In the genomic region with DNA sequence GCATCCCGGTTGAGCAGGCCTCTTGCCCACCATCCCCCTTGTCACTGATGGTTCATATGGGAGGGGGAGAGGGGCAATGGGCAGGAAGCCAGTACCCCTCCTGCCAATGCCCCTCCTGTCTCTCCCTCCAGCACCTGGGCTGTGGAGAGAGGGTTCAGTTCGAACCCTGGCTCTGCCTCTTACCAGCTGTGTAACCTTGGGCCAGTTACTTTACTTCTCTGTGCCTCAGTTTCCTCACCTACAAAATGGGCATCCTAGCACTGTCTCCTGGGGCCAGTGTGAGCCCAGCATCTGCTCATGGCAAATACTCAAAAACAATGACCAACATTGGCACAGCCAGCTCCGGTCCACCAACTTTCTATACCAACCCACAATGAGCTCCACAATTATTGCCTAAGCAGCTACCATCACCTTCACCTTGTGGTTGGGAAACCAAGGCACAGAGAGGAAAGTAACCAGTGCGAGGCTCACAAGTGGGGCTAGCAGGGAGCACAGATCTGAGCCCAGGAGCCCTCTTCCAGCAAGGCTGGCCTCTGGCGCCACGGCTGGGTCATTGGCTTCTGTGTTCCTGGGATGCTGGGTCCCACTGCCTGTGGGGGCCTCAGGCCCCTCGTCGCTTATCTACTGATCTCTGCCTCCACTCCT, we compare ENCODE assay signal across 8 cellular contexts. TPM values are rescaled to one million over a fixed set of nuclear protein-coding genes. Genes with fewer than 3 reads are reported as not detected.
DNase-seq lines count a peak whose midpoint lies in the region; ATAC-seq, FAIRE-seq and TF ChIP-seq lines count a peak whose summit lies in the region.
"Not testable (repeated sequence)": the region's sequence is repeated elsewhere in the genome, so short reads cannot be mapped to it uniquely, and the experiment has no call there.
"Had no signal": no experiment of that assay in that cellular context is flagged by ENCODE, and none has a peak within 500 bp of the region (broad histone marks: within the 10 kb centered on the region; RNA-seq: fewer than 3 reads in every experiment).

No MANE protein-coding gene starts in this region.

- 66 to 73% (median 68%) methylated on average over 8 of the region's 8 CpGs for WGBS in psoas muscle, 3 donors
- WGBS in stomach, 5 donors: 67 to 80% (median 75%) methylated on average over 8 of the region's 8 CpGs

- intact Hi-C loops in kidney (cut with DNase I); stomach (cut with DNase I; ENCODE audit: low total_unique reads): not testable (repeated sequence)
- intact Hi-C loops in psoas muscle (cut with DNase I): loop anchor here in 1 of 2 donors (5.0 kb wide), 1 partner anchor 39 kb away; the partner anchor contains the start of gene KCNJ12

- peak; percentile 18 for DNase-seq in D341Med (ENCODE audit: low spot score)
- DNase-seq in activated T-cell treated with anti-CD3 and anti-CD28 coated beads, Interleukin-2, amount 50 U/mL, for 1 hour: peak; percentile 3
- peak; percentile 45 for DNase-seq in coronary artery (ENCODE audit: low spot score)
- DNase-seq in kidney: peak; percentile 52
- not testable (repeated sequence) for DNase-seq in neural progenitor cell (ENCODE audit: low spot score)
- DNase-seq in psoas muscle: peak in 1 of 2 donors; percentile 43
- peak; percentile 20 for DNase-seq in stomach

- not testable (repeated sequence) for H3K36me3 Mint-ChIP-seq in neural progenitor cell

- TF ChIP-seq POLR2A in stomach (IDR thresholded peaks at IDR 0.05): not testable (repeated sequence)

- H3F3A ChIP-seq in neural progenitor cell (ENCODE audit: low read depth): not testable (repeated sequence)

- not testable (repeated sequence) for H3K79me2 ChIP-seq in neural progenitor cell (ENCODE audit: low read depth)

- TF ChIP-seq CTCF in coronary artery (IDR thresholded peaks at IDR 0.05); kidney (IDR thresholded peaks at IDR 0.05; ENCODE audit: borderline replicate concordance, extremely low read depth, insufficient read depth); neural progenitor cell (IDR thresholded peaks at IDR 0.05); psoas muscle (IDR thresholded peaks at IDR 0.05); stomach (IDR thresholded peaks at IDR 0.05): not testable (repeated sequence)

- H3K4me1 ChIP-seq in kidney (ENCODE audit: control insufficient read depth in 1 of 2, insufficient read depth in 1 of 2, low read depth in 1 of 2, low read length in 2 of 2); neural progenitor cell; psoas muscle; stomach: not testable (repeated sequence)

- peak in 1 of 4 donors; percentile 3 for ATAC-seq in psoas muscle

- peaks cover 10% of the 10 kb centered on the region for H3K9me3 Mint-ChIP-seq in neural progenitor cell

- peak overlapping the region; percentile 37 for H3K27ac Mint-ChIP-seq in neural progenitor cell

- not testable (repeated sequence) for H2AFZ ChIP-seq in neural progenitor cell (replicated peaks)

- not testable (repeated sequence) for H4K20me1 ChIP-seq in neural progenitor cell (ENCODE audit: low read depth)

- H3K27me3 ChIP-seq in neural progenitor cell; psoas muscle (ENCODE audit: insufficient read depth in 3 of 3, low read length in 2 of 3); stomach: not testable (repeated sequence)

- not testable (repeated sequence) for H3K36me3 ChIP-seq in kidney (ENCODE audit: control insufficient read depth in 1 of 2, insufficient read depth in 2 of 2, low read length in 2 of 2); neural progenitor cell; psoas muscle (ENCODE audit: insufficient read depth in 1 of 2, low read depth in 1 of 2); stomach

- not testable (repeated sequence) for H3K27me3 Mint-ChIP-seq in neural progenitor cell (ENCODE audit: insufficient read depth, low read depth)

- not testable (repeated sequence) for TF ChIP-seq EP300 in stomach (IDR thresholded peaks at IDR 0.05)

- H3K4me3 ChIP-seq in coronary artery; kidney (ENCODE audit: low read length in 2 of 2); neural progenitor cell; psoas muscle; stomach: not testable (repeated sequence)

- not testable (repeated sequence) for H3K4me2 ChIP-seq in neural progenitor cell

- H3K27ac ChIP-seq in coronary artery (peak overlapping the region in 1 of 2 donors; percentile 67), psoas muscle (peak overlapping the region; percentile 30)
- H3K27ac ChIP-seq in kidney (ENCODE audit: low read depth in 2 of 2, low read length in 2 of 2); neural progenitor cell; stomach: not testable (repeated sequence)

- H3K9ac ChIP-seq in kidney (ENCODE audit: low read length in 2 of 2); neural progenitor cell: not testable (repeated sequence)

- not testable (repeated sequence) for H3K4me1 Mint-ChIP-seq in neural progenitor cell

- not testable (repeated sequence) for FAIRE-seq in kidney (lab: Jason Lieb, UNC)

- not testable (repeated sequence) for H3K4me3 Mint-ChIP-seq in neural progenitor cell

- not testable (repeated sequence) for H3K9me3 ChIP-seq in kidney (ENCODE audit: control insufficient read depth in 1 of 2, low read length in 2 of 2); neural progenitor cell (ENCODE audit: low read depth); psoas muscle; stomach

RNA-seq across cellular contexts. Expression of gene KCNJ12, which starts 38.1 kb away (rescaled TPM):
- total RNA-seq in kidney (3.1 TPM), neural progenitor cell (ENCODE audit: low replicate concordance) (0.56 and 1.8 TPM in 2 replicates), psoas muscle (10 to 100 TPM in 3 of 4 donors, 1 to 10 TPM in 1; 9.4 to 31.0 (median 23.4) TPM), stomach (10 to 100 TPM in 1 of 5 donors, 1 to 10 TPM in 3, under 1 TPM in 1; under 0.01 to 10.5 (median 2.3) TPM)
- polyA plus RNA-seq in kidney (ENCODE audit: insufficient read depth, low read depth, low replicate concordance) (3.4 TPM), psoas muscle (10 to 100 TPM in 2 of 3 donors, 1 to 10 TPM in 1; 5.2 to 42.7 (median 13.6) TPM), stomach (under 1 TPM in 2 of 3 donors, not detected in 1; 0.23 to 0.68 TPM)
- total RNA-seq: Calu3 had no signal

RNA-seq across cellular contexts. Expression of gene MAP2K3, which starts 53.6 kb away (rescaled TPM):
- 44.0 TPM for total RNA-seq in kidney
- polyA plus RNA-seq in kidney (ENCODE audit: insufficient read depth, low read depth, low replicate concordance): 40.1 TPM
- total RNA-seq in neural progenitor cell (ENCODE audit: low replicate concordance): 3.5 and 9.4 TPM in 2 replicates
- total RNA-seq in psoas muscle: 100 to 1,000 TPM in 2 of 4 donors, 10 to 100 TPM in 2; 64.4 to 126 (median 107) TPM
- polyA plus RNA-seq in psoas muscle: 100 to 1,000 TPM in 2 of 3 donors, 10 to 100 TPM in 1; 86.3 to 229 (median 146) TPM
- 100 to 1,000 TPM in 1 of 5 donors, 10 to 100 TPM in 4; 22.6 to 101 (median 66.2) TPM for total RNA-seq in stomach
- 10 to 100 TPM; 27.8 to 41.2 (median 40.6) TPM for polyA plus RNA-seq in stomach
